1 cellular context compared by ENCODE assay signal in genomic region chr2:95526360-95527341, GRCh38.
A peak's percentile ranks its signal among the peaks of the same experiment; 100 is the strongest.
TF ChIP-seq lines count a peak whose summit lies in the region.

No MANE protein-coding gene starts in this region.

TF ChIP-seq in GM12878, 131 proteins besides CTCF, POLR2A, EP300 and RAD21 (continued from another document):
- TF ChIP-seq PBX3 (IDR thresholded peaks at IDR 0.05; ENCODE audit: insufficient replicate concordance, low read depth, low read length) (no peak), WRNIP1 (IDR thresholded peaks at IDR 0.05; ENCODE audit: borderline replicate concordance, low read depth, low read length) (no peak), PAX8 (IDR thresholded peaks at IDR 0.05) (no peak), EZH2 (IDR thresholded peaks at IDR 0.05; ENCODE audit: borderline replicate concordance, control insufficient read depth, low read depth, low read length) (no peak), NFXL1 (IDR thresholded peaks at IDR 0.05; ENCODE audit: borderline replicate concordance) (no peak), BHLHE40 (IDR thresholded peaks at IDR 0.05; ENCODE audit: borderline replicate concordance in 1 of 2, low read depth in 2 of 2, low read length in 1 of 2) (peak; percentile 30 to 76; a peak in 2 of 4 replicates), STAT3 (IDR thresholded peaks at IDR 0.05; ENCODE audit: low read depth, low read length) (no peak), TCF3 (IDR thresholded peaks at IDR 0.05; ENCODE audit: borderline replicate concordance, insufficient read depth, low read depth, low read length) (0 out of 2 replicates have a peak, but pooled peaks have one; percentile 27), NKRF (conservative IDR thresholded peaks at IDR 0.05) (peak; percentile 37; the same call in 1 of the 2 replicates), SUPT20H (IDR thresholded peaks at IDR 0.05; ENCODE audit: borderline replicate concordance, control insufficient read depth, low read depth, low read length) (no peak), SP1 (IDR thresholded peaks at IDR 0.05; ENCODE audit: low read depth, low read length) (no peak), EED (IDR thresholded peaks at IDR 0.05; ENCODE audit: low read depth) (0 out of 2 replicates have a peak, but pooled peaks have one; percentile 13), SMC3 (IDR thresholded peaks at IDR 0.05; ENCODE audit: borderline replicate concordance, low read length) (no peak), MAX (IDR thresholded peaks at IDR 0.05; ENCODE audit: low read depth, low read length) (peak; percentile 46; the same call in 1 of the 2 replicates), SIX5 (IDR thresholded peaks at IDR 0.05; ENCODE audit: low read depth, low read length, severe bottlenecking) (no peak), CBFB (IDR thresholded peaks at IDR 0.05; ENCODE audit: low read depth) (no peak), MEF2A (IDR thresholded peaks at IDR 0.05; ENCODE audit: insufficient read depth, low read depth, low read length) (no peak)
